Comparison of ENCODE assay signal across 30 cellular contexts in genomic region chr21:38511198-38511597, GRCh38. TPM values are rescaled to one million over a fixed set of nuclear protein-coding genes. Genes with fewer than 3 reads are reported as not detected.
"Had no signal": no experiment of that assay in that cellular context is flagged by ENCODE, and none has a peak within 500 bp of the region (broad histone marks: within the 10 kb centered on the region; RNA-seq: fewer than 3 reads in every experiment).

No MANE protein-coding gene starts in this region.

- H3K4me3 ChIP-seq: adrenal gland, ascending aorta, body of pancreas, breast epithelium, cardiac muscle cell had no signal

- H3K9me3 ChIP-seq: adrenal gland, body of pancreas, breast epithelium had no signal

- H3K27me3 ChIP-seq: adrenal gland, ascending aorta, body of pancreas, brain microvascular endothelial cell, breast epithelium, cardiac muscle cell had no signal

- H3K27ac ChIP-seq: adrenal gland, ascending aorta, body of pancreas, brain microvascular endothelial cell, breast epithelium, cardiac muscle cell had no signal

- H3K36me3 ChIP-seq: adrenal gland, ascending aorta, brain microvascular endothelial cell, breast epithelium, cardiac muscle cell had no signal

- DNase-seq: activated effector memory CD4-positive, alpha-beta T cell treated with anti-CD3 and anti-CD28 coated beads, Interleukin-2, amount 50 U/mL, for 16 hours; activated effector memory CD4-positive, alpha-beta T cell treated with Interleukin-2 at 50 U/mL for 16 hours; activated gamma-delta T cell; activated gamma-delta T cell treated with Interleukin-2 at 50 U/mL for 16 hours; activated naive CD4-positive, alpha-beta T cell; activated naive CD4-positive, alpha-beta T cell treated with anti-CD3 and anti-CD28 coated beads for 36 hours; activated naive CD4-positive, alpha-beta T cell treated with anti-CD3 and anti-CD28 coated beads, Interleukin-2, amount 10 ng/mL, durations not matched to agents 7 days and 5 days; activated naive CD4-positive, alpha-beta T cell treated with anti-CD3 and anti-CD28 coated beads, Interleukin-2, amount 50 U/mL, for 16 hours; activated naive CD4-positive, alpha-beta T cell treated with Interleukin-2 at 50 U/mL for 16 hours; activated naive CD8-positive, alpha-beta T cell treated with anti-CD3 and anti-CD28 coated beads for 36 hours; activated naive CD8-positive, alpha-beta T cell treated with anti-CD3 and anti-CD28 coated beads, Interleukin-2, amount 10 ng/mL, durations not matched to agents 7 days and 5 days; activated naive CD8-positive, alpha-beta T cell treated with anti-CD3 and anti-CD28 coated beads, Interleukin-2, amount 50 U/mL, for 24 hours; activated T-cell treated with anti-CD3 and anti-CD28 coated beads, Interleukin-2, amount 50 U/mL, for 1 hour; activated T-cell treated with anti-CD3 and anti-CD28 coated beads, Interleukin-2, amount 50 U/mL, for 24 hours; activated T-cell treated with anti-CD3 and anti-CD28 coated beads, Interleukin-2, amount 50 U/mL, for 4 hours; activated T-cell treated with anti-CD3 and anti-CD28 coated beads, Interleukin-2, amount 50 U/mL, for 48 hours; activated T-cell treated with anti-CD3 and anti-CD28 coated beads, Interleukin-2, amount 50 U/mL, for 72 hours; adrenal gland; amniotic stem cell; amygdala; anterior cingulate cortex; aorta; body of pancreas; brain microvascular endothelial cell; caudate nucleus; central memory CD4-positive, alpha-beta T cell; cerebellar nuclear complex had no signal

RNA-seq across cellular contexts. Expression of gene ERG, which starts 12.9 kb away (rescaled TPM):
- polyA plus RNA-seq: cardiac muscle cell had no signal
